In the genomic region with DNA sequence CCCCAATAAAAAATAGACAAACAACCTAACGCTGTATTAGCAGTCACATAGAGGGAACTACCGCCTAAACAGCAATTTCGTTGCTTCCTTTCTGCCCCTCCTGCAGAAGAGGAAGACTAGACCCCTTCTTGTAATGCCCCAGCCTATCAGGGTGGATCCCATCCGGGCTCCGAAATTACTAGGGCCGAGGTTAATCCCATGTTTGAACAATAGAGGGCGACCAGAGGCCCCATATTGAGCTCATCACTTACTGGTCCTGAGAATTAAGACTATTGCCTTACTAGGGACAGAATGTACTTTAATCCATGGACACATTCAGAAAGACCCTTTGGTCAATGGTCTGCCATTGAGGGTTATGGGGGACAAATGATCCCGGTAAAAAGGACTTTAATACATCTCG, we compare ENCODE assay signal across 9 cellular contexts. TPM values are rescaled to one million over a fixed set of nuclear protein-coding genes. Genes with fewer than 3 reads are reported as not detected.
DNase-seq lines count a peak whose midpoint lies in the region; ATAC-seq and TF ChIP-seq lines count a peak whose summit lies in the region.
"Had no signal": no experiment of that assay in that cellular context is flagged by ENCODE, and none has a peak within 500 bp of the region (broad histone marks: within the 10 kb centered on the region; RNA-seq: fewer than 3 reads in every experiment).

No MANE protein-coding gene starts in this region.

- no peaks in the 10 kb centered on the region for H3K9me2 ChIP-seq in SU-DHL-6 (replicated peaks; ENCODE audit: insufficient read depth, low read length)

- H3K27ac ChIP-seq in SU-DHL-6 (ENCODE audit: low read depth, low read length): no peak overlapping the region
- no peak overlapping the region for H3K27ac ChIP-seq in right cardiac atrium (ENCODE audit: low read length)
- no peak overlapping the region for H3K27ac ChIP-seq in spleen
- H3K27ac ChIP-seq: BLaER1 treated with 17β-estradiol and CSF1 and Interleukin-3, amounts not matched to agents 10 nM and 100 nM had no signal

- no peak overlapping the region for H3K9ac ChIP-seq in SU-DHL-6 (ENCODE audit: low read length)
- H3K9ac ChIP-seq: BLaER1 treated with 17β-estradiol and CSF1 and Interleukin-3, amounts not matched to agents 10 nM and 100 nM had no signal

- no peak overlapping the region for H2AFZ ChIP-seq in SU-DHL-6 (ENCODE audit: low read depth, low read length, severe bottlenecking)

- H3K4me2 ChIP-seq in SU-DHL-6 (ENCODE audit: low read depth, low read length, poor library complexity, severe bottlenecking): no peak overlapping the region

- H3K9me3 ChIP-seq in SU-DHL-6 (ENCODE audit: insufficient read depth, low read length) (no peaks in the 10 kb centered on the region), right cardiac atrium (ENCODE audit: control insufficient read depth, low read length) (no peaks in the 10 kb centered on the region), spleen (no peaks in the 10 kb centered on the region)
- H3K9me3 ChIP-seq: BLaER1 treated with 17β-estradiol and CSF1 and Interleukin-3, amounts not matched to agents 10 nM and 100 nM had no signal

- H3K4me3 ChIP-seq in SU-DHL-6 (ENCODE audit: insufficient read depth, low read length, poor library complexity, severe bottlenecking): no peak overlapping the region
- no peak overlapping the region for H3K4me3 ChIP-seq in right cardiac atrium (ENCODE audit: low read length)
- no peak overlapping the region for H3K4me3 ChIP-seq in spleen
- H3K4me3 ChIP-seq: BLaER1 treated with 17β-estradiol and CSF1 and Interleukin-3, amounts not matched to agents 10 nM and 100 nM had no signal

- H3K36me3 ChIP-seq in SU-DHL-6 (ENCODE audit: low read length) (no peaks in the 10 kb centered on the region), spleen (no peaks in the 10 kb centered on the region)
- H3K36me3 ChIP-seq: BLaER1 treated with 17β-estradiol and CSF1 and Interleukin-3, amounts not matched to agents 10 nM and 100 nM had no signal

- no peaks in the 10 kb centered on the region for H3F3A ChIP-seq in SU-DHL-6 (ENCODE audit: insufficient read depth)

- TF ChIP-seq CTCF in SU-DHL-6 (IDR thresholded peaks at IDR 0.05; ENCODE audit: insufficient read depth, low read length, poor library complexity, severe bottlenecking) (peak; percentile 16), spleen (IDR thresholded peaks at IDR 0.05 in 8 of 11, conservative IDR thresholded peaks at IDR 0.05 in 3 of 11) (peak in 10 of 11 experiments; percentile 17 to 65 (median 59))

- intact Hi-C loops in right cardiac atrium (cut with DNase I) (loop anchor here in 1 of 4 donors (10.0 kb wide), 1 partner anchor 412 kb away; no protein-coding TSS in a partner anchor), spleen (cut with DNase I; ENCODE audit: low total_unique reads) (loop anchor here (10.0 kb wide), 1 partner anchor 392 kb away; the partner anchor contains the start of genes FTSJ1 and SLC38A5)

- TF ChIP-seq POLR2A in spleen (IDR thresholded peaks at IDR 0.05): no peak

- H3K27me3 ChIP-seq in SU-DHL-6 (ENCODE audit: low read length) (no peaks in the 10 kb centered on the region), right cardiac atrium (ENCODE audit: control insufficient read depth, insufficient read depth) (no peaks in the 10 kb centered on the region), spleen (replicated peaks in 1 of 7) (no peaks in the 10 kb centered on the region)

- peak; percentile 32 for DNase-seq in NCI-H1436 (lab: John Stamatoyannopoulos, UW)
- no peak for DNase-seq in NCI-H1436 treated with DMSO at 0.1 percent for 48 hours (lab: John Stamatoyannopoulos, UW)
- DNase-seq in HPDE6-E6E7 (ENCODE audit: extremely low spot score): peak; percentile 42
- peak in 36 of 58 donors; percentile 0 to 50 (median 1) for DNase-seq in anterior cingulate cortex (lab: John Stamatoyannopoulos, UW)
- DNase-seq in right cardiac atrium: peak in 2 of 3 donors; percentile 17 to 50
- DNase-seq in spleen: no peak

- H4K20me1 ChIP-seq in SU-DHL-6 (ENCODE audit: low read depth, low read length): no peaks in the 10 kb centered on the region

- WGBS in right cardiac atrium: 14% methylated on average over 9 of the region's 9 CpGs
- 10 to 20% (median 13%) methylated on average over 9 of the region's 9 CpGs for WGBS in spleen, 5 donors

- H3K79me2 ChIP-seq in SU-DHL-6 (ENCODE audit: insufficient read depth, low read length): no peaks in the 10 kb centered on the region

- ATAC-seq in right cardiac atrium (peak; percentile 64 to 85), GM19324 (IDR thresholded peaks at IDR 0.05; ENCODE audit: low FRiP score, unreplicated experiment) (no peak)

- H3K4me1 ChIP-seq in right cardiac atrium (ENCODE audit: control insufficient read depth, insufficient read depth, low read length) (no peaks in the 10 kb centered on the region), spleen (peaks cover 0 to 4% (median 0%) of the 10 kb centered on the region in 6 donors)
- H3K4me1 ChIP-seq: BLaER1 treated with 17β-estradiol and CSF1 and Interleukin-3, amounts not matched to agents 10 nM and 100 nM had no signal

RNA-seq across cellular contexts. Expression of gene ZNF630, which starts 11.8 kb away (rescaled TPM):
- total RNA-seq in right cardiac atrium: 1 to 10 TPM; 2.7 to 3.7 (median 3.0) TPM
- 2.3 TPM for polyA plus RNA-seq in right cardiac atrium
- total RNA-seq in spleen: 1 to 10 TPM; 2.0 to 7.2 (median 4.5) TPM
- polyA plus RNA-seq in spleen: 1 to 10 TPM; 1.0 to 1.7 (median 1.5) TPM

RNA-seq across cellular contexts. Expression of gene SPACA5B, which starts 47.2 kb away (rescaled TPM):
- total RNA-seq in right cardiac atrium: not detected
- polyA plus RNA-seq in right cardiac atrium: not detected
- not detected for total RNA-seq in spleen
- polyA plus RNA-seq in spleen: not detected

Comparison
In these comparisons a context has a peak if more than half of its experiments do, and no peak if none do; other contexts are left out.
1. DNase-seq: peak in NCI-H1436 (single experiment), HPDE6-E6E7 (single experiment), anterior cingulate cortex (36 of 58) and right cardiac atrium (2 of 3); none in NCI-H1436 treated with DMSO at 0.1 percent for 48 hours (single experiment) and spleen (single experiment).